ENCODE assay signal across 23 cellular contexts in the genomic region with DNA sequence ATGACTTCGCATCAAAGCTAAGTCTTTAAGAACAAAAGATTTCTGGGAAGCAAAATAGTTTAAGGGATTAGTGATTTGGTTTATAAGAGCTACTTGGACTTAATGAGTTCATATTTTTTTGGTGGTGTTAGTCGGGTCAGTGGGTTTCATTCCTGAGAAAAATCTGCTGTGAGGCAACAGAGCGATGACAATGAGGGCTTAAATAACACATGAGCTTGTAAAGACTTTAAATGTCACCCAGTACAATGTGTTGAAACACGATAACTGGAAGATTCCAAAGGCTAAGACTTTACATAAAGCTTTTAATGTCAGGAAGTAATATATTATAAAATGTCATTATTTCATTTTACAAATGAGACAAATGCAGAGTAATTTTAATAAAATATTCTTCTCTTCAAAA.
"Had no signal": no experiment of that assay in that cellular context is flagged by ENCODE, and none has a peak within 500 bp of the region (broad histone marks: within the 10 kb centered on the region; RNA-seq: fewer than 3 reads in every experiment).

No MANE protein-coding gene starts in this region.

- H3K27ac ChIP-seq: heart right ventricle, ovary, psoas muscle, right lobe of liver, thoracic aorta, vagina, WERI-Rb-1 had no signal

- H3K4me3 ChIP-seq: heart right ventricle, lung, ovary, psoas muscle, right lobe of liver, thoracic aorta, vagina had no signal

- H3K9me3 ChIP-seq: heart right ventricle, ovary, psoas muscle, right lobe of liver, thoracic aorta, vagina had no signal

- ATAC-seq: activated CD8-positive, alpha-beta memory T cell treated with anti-CD3 and anti-CD28 coated beads, Interleukin-2, amount 10 ng/mL, durations not matched to agents 7 days and 5 days; activated CD8-positive, alpha-beta T cell treated with anti-CD3 and anti-CD28 coated beads for 36 hours; heart right ventricle; left lobe of liver; naive thymus-derived CD8-positive, alpha-beta T cell; psoas muscle; right lobe of liver; stimulated activated memory B cell treated with anti-CD40 and anti-IgM and Interleukin-4, amounts not matched to agents 10 μg/mL and 1 μg/mL and 100 μg/mL, for 72 hours had no signal

- H3K27me3 ChIP-seq: heart right ventricle, ovary, right lobe of liver, vagina had no signal

- DNase-seq: activated CD4-positive, alpha-beta T cell treated with anti-CD3 and anti-CD28 coated beads, Interleukin-2, amount 10 ng/mL, durations not matched to agents 7 days and 5 days; activated CD4-positive, CD25-positive, alpha-beta regulatory T cell treated with anti-CD3 and anti-CD28 coated beads, Interleukin-2, amount 50 U/mL, for 72 hours; activated CD8-positive, alpha-beta memory T cell treated with anti-CD3 and anti-CD28 coated beads, Interleukin-2, amount 10 ng/mL, durations not matched to agents 7 days and 5 days; activated CD8-positive, alpha-beta T cell treated with anti-CD3 and anti-CD28 coated beads for 36 hours; activated effector memory CD4-positive, alpha-beta T cell treated with anti-CD3 and anti-CD28 coated beads, Interleukin-2, amount 50 U/mL, for 16 hours; activated naive CD4-positive, alpha-beta T cell treated with anti-CD3 and anti-CD28 coated beads, Interleukin-2, amount 10 ng/mL, durations not matched to agents 7 days and 5 days; activated T-cell treated with anti-CD3 and anti-CD28 coated beads for 4 hours; amygdala; cerebellar nuclear complex; cortex of kidney; heart right ventricle; kidney; naive thymus-derived CD8-positive, alpha-beta T cell; ovary; psoas muscle; right lobe of liver; small intestine; WERI-Rb-1 had no signal

- H3K4me1 ChIP-seq: psoas muscle, right lobe of liver had no signal

- H3K36me3 ChIP-seq: heart right ventricle, ovary, right lobe of liver, thoracic aorta, vagina, WERI-Rb-1 had no signal
